9 cellular contexts compared by ENCODE assay signal in genomic region chr1:207049054-207049453, GRCh38. TPM values are rescaled to one million over a fixed set of nuclear protein-coding genes. Genes with fewer than 3 reads are reported as not detected.
DNase-seq lines count a peak whose midpoint lies in the region; ATAC-seq and TF ChIP-seq lines count a peak whose summit lies in the region.
"Had no signal": no experiment of that assay in that cellular context is flagged by ENCODE, and none has a peak within 500 bp of the region (broad histone marks: within the 10 kb centered on the region; RNA-seq: fewer than 3 reads in every experiment).

No MANE protein-coding gene starts in this region.

- H3K27me3 Mint-ChIP-seq in activated CD8-positive, alpha-beta T cell treated with anti-CD3 and anti-CD28 coated beads, Interleukin-2, amount 10 ng/mL, durations not matched to agents 7 days and 5 days (ENCODE audit: low read depth): no peaks in the 10 kb centered on the region
- H3K27me3 Mint-ChIP-seq in naive thymus-derived CD8-positive, alpha-beta T cell: no peaks in the 10 kb centered on the region

- H3K27ac ChIP-seq in HUES48 (ENCODE audit: low read depth, low read length): no peak overlapping the region

- no peaks in the 10 kb centered on the region for H3K9me3 Mint-ChIP-seq in activated CD8-positive, alpha-beta T cell treated with anti-CD3 and anti-CD28 coated beads, Interleukin-2, amount 10 ng/mL, durations not matched to agents 7 days and 5 days (ENCODE audit: insufficient read depth)
- no peaks in the 10 kb centered on the region for H3K9me3 Mint-ChIP-seq in naive thymus-derived CD8-positive, alpha-beta T cell
- H3K9me3 Mint-ChIP-seq: T-helper 1 cell treated with Interleukin-12 subunit alpha and Interleukin-12 subunit beta and Interleukin-4 antibody, amounts not matched to agents 30 μg/mL and 1 μg/mL, for 36 hours had no signal

- TF ChIP-seq CTCF in GM10248 (IDR thresholded peaks at IDR 0.05; ENCODE audit: control extremely low read depth, extremely low read depth, low read depth, missing control alignments): no peak

- no peaks in the 10 kb centered on the region for H3K27me3 ChIP-seq in HUES48 (ENCODE audit: control insufficient read depth, insufficient read depth, low read length)

- H3K9me3 ChIP-seq in HUES48 (ENCODE audit: control insufficient read depth, insufficient read depth, low read length): no peaks in the 10 kb centered on the region

- peaks cover 38% of the 10 kb centered on the region for H3K36me3 ChIP-seq in HUES48 (ENCODE audit: control insufficient read depth, insufficient read depth, low read length)

- peak overlapping the region; percentile 88; the same call in 1 of the 2 replicates for H3K4me3 ChIP-seq in HUES48 (ENCODE audit: low read depth, low read length)

- POLR2A ChIA-PET in activated CD8-positive, alpha-beta T cell treated with anti-CD3 and anti-CD28 coated beads, Interleukin-2, amount 10 ng/mL, durations not matched to agents 7 days and 5 days (lab: Charles Lee): no interaction called here
- POLR2A ChIA-PET in naive thymus-derived CD8-positive, alpha-beta T cell (lab: Charles Lee): interaction anchor here (1.9 kb wide), 1 partner anchor 22 kb away, joined by 5 read pairs; no protein-coding TSS in a partner anchor
- POLR2A ChIA-PET in GM10248 (lab: Yijun Ruan, JAX): no interaction called here

- no peak for DNase-seq in activated CD8-positive, alpha-beta T cell treated with anti-CD3 and anti-CD28 coated beads, Interleukin-2, amount 10 ng/mL, durations not matched to agents 7 days and 5 days
- no peak for DNase-seq in naive thymus-derived CD8-positive, alpha-beta T cell
- DNase-seq in D341Med (ENCODE audit: low spot score) (no peak), GM10248 (ENCODE audit: extremely low spot score) (no peak)
- DNase-seq in activated CD8-positive, alpha-beta memory T cell treated with anti-CD3 and anti-CD28 coated beads for 24 hours: no peak
- DNase-seq: cortex of kidney, DMS53 had no signal

- H3K36me3 Mint-ChIP-seq in activated CD8-positive, alpha-beta T cell treated with anti-CD3 and anti-CD28 coated beads, Interleukin-2, amount 10 ng/mL, durations not matched to agents 7 days and 5 days (ENCODE audit: low read depth): peaks cover 35% of the 10 kb centered on the region
- peaks cover 0 to 51% (median 14%) of the 10 kb centered on the region in 3 donors for H3K36me3 Mint-ChIP-seq in naive thymus-derived CD8-positive, alpha-beta T cell

- CTCF ChIA-PET in activated CD8-positive, alpha-beta T cell treated with anti-CD3 and anti-CD28 coated beads, Interleukin-2, amount 10 ng/mL, durations not matched to agents 7 days and 5 days (lab: Charles Lee): interaction anchor here (1.0 to 6.9 kb wide), 9 partner anchors 12 to 124 kb away, joined by 3 to 67 read pairs (median 8); partner anchors contain the start of gene C4BPB
- CTCF ChIA-PET in GM10248 (lab: Yijun Ruan, JAX): interaction anchor here (0.8 to 5.1 kb wide), 15 partner anchors 9 to 356 kb away, joined by 3 to 29 read pairs (median 10); no protein-coding TSS in a partner anchor

- peaks cover 20% of the 10 kb centered on the region for H3K4me1 ChIP-seq in HUES48 (ENCODE audit: control insufficient read depth, insufficient read depth, low read length)

- H3K27ac Mint-ChIP-seq in activated CD8-positive, alpha-beta T cell treated with anti-CD3 and anti-CD28 coated beads, Interleukin-2, amount 10 ng/mL, durations not matched to agents 7 days and 5 days: peak overlapping the region; percentile 9
- peak overlapping the region in 6 of 10 donors; percentile 24 to 98 (median 90) for H3K27ac Mint-ChIP-seq in naive thymus-derived CD8-positive, alpha-beta T cell

- no peak for ATAC-seq in activated CD8-positive, alpha-beta T cell treated with anti-CD3 and anti-CD28 coated beads, Interleukin-2, amount 10 ng/mL, durations not matched to agents 7 days and 5 days
- ATAC-seq in naive thymus-derived CD8-positive, alpha-beta T cell: no peak

- H3K9ac ChIP-seq in HUES48 (ENCODE audit: low read depth, low read length): no peak overlapping the region

- peak overlapping the region; percentile 5 for H3K4me3 Mint-ChIP-seq in activated CD8-positive, alpha-beta T cell treated with anti-CD3 and anti-CD28 coated beads, Interleukin-2, amount 10 ng/mL, durations not matched to agents 7 days and 5 days
- peak overlapping the region in 4 of 10 donors; percentile 91 to 97 (median 94) for H3K4me3 Mint-ChIP-seq in naive thymus-derived CD8-positive, alpha-beta T cell

- H3K4me1 Mint-ChIP-seq in activated CD8-positive, alpha-beta T cell treated with anti-CD3 and anti-CD28 coated beads, Interleukin-2, amount 10 ng/mL, durations not matched to agents 7 days and 5 days (ENCODE audit: low read depth): peaks cover 57% of the 10 kb centered on the region
- H3K4me1 Mint-ChIP-seq in naive thymus-derived CD8-positive, alpha-beta T cell: peaks cover 28 to 86% (median 70%) of the 10 kb centered on the region in 4 donors

RNA-seq across cellular contexts. Expression of gene YOD1, which starts 2.0 kb away (rescaled TPM):
- total RNA-seq in activated CD8-positive, alpha-beta T cell treated with anti-CD3 and anti-CD28 coated beads, Interleukin-2, amount 10 ng/mL, durations not matched to agents 7 days and 5 days: 1 to 10 TPM; 7.7 to 8.7 TPM
- total RNA-seq in naive thymus-derived CD8-positive, alpha-beta T cell: 10 to 100 TPM; 11.5 to 12.0 TPM
- 1 to 10 TPM in 1 of 3 donors, under 1 TPM in 2; 0.70 to 1.3 (median 0.90) TPM for polyA plus RNA-seq in naive thymus-derived CD8-positive, alpha-beta T cell

RNA-seq across cellular contexts. Expression of gene PFKFB2, which starts 4.0 kb away (rescaled TPM):
- total RNA-seq in activated CD8-positive, alpha-beta T cell treated with anti-CD3 and anti-CD28 coated beads, Interleukin-2, amount 10 ng/mL, durations not matched to agents 7 days and 5 days: 1 to 10 TPM; 5.0 to 6.6 TPM
- 1 to 10 TPM; 4.7 to 6.5 TPM for total RNA-seq in naive thymus-derived CD8-positive, alpha-beta T cell
- polyA plus RNA-seq in naive thymus-derived CD8-positive, alpha-beta T cell: 1 to 10 TPM; 1.0 to 1.3 (median 1.1) TPM

RNA-seq across cellular contexts. Expression of gene C1orf116, which starts 16.5 kb away (rescaled TPM):
- total RNA-seq in activated CD8-positive, alpha-beta T cell treated with anti-CD3 and anti-CD28 coated beads, Interleukin-2, amount 10 ng/mL, durations not matched to agents 7 days and 5 days: not detected
- under 1 TPM; 0.14 to 0.16 TPM for total RNA-seq in naive thymus-derived CD8-positive, alpha-beta T cell
- not detected for polyA plus RNA-seq in naive thymus-derived CD8-positive, alpha-beta T cell

RNA-seq across cellular contexts. Expression of gene C4BPB, which starts 39.6 kb away (rescaled TPM):
- total RNA-seq in activated CD8-positive, alpha-beta T cell treated with anti-CD3 and anti-CD28 coated beads, Interleukin-2, amount 10 ng/mL, durations not matched to agents 7 days and 5 days: 1 to 10 TPM; 1.7 to 3.2 TPM
- 1 to 10 TPM in 1 of 2 experiments, under 1 TPM in 1; 0.44 to 1.6 TPM for total RNA-seq in naive thymus-derived CD8-positive, alpha-beta T cell
- under 1 TPM in 1 of 3 donors, not detected in 2; 0.32 TPM for polyA plus RNA-seq in naive thymus-derived CD8-positive, alpha-beta T cell

RNA-seq across cellular contexts. Expression of gene C4BPA, which starts 55.0 kb away (rescaled TPM):
- not detected for total RNA-seq in activated CD8-positive, alpha-beta T cell treated with anti-CD3 and anti-CD28 coated beads, Interleukin-2, amount 10 ng/mL, durations not matched to agents 7 days and 5 days
- total RNA-seq in naive thymus-derived CD8-positive, alpha-beta T cell: not detected
- polyA plus RNA-seq in naive thymus-derived CD8-positive, alpha-beta T cell: not detected
